Comparison of ENCODE assay signal across 37 cellular contexts in the genomic region with DNA sequence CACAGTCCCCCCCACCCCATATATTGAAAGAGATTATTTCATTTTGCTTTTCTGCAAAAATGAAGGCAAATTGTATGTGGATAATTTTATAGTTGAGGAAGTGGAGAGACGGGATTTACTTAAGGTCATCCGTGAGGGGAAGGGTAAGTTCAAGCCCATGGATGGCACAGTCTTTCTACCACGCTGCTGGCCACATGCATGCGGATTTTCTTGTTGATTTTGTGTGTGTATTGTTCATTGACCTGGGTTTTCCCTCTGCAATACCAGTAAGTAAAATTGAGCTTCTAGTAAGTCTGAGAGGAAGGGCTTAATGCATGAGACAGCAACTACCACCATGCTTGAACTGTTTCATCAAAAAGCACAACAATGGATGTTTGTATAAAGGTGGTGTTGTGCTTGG.
"Had no signal": no experiment of that assay in that cellular context is flagged by ENCODE, and none has a peak within 500 bp of the region (broad histone marks: within the 10 kb centered on the region; RNA-seq: fewer than 3 reads in every experiment).

No MANE protein-coding gene starts in this region.

- H3K9me3 ChIP-seq: adrenal gland, body of pancreas, breast epithelium had no signal

- H3K4me3 Mint-ChIP-seq: activated CD4-positive, alpha-beta memory T cell treated with anti-CD3 and anti-CD28 coated beads, Interleukin-2, amount 10 ng/mL, durations not matched to agents 7 days and 5 days; activated CD4-positive, alpha-beta T cell treated with anti-CD3 and anti-CD28 coated beads for 36 hours; activated CD4-positive, alpha-beta T cell treated with anti-CD3 and anti-CD28 coated beads, Interleukin-2, amount 10 ng/mL, durations not matched to agents 7 days and 5 days; activated CD8-positive, alpha-beta T cell treated with anti-CD3 and anti-CD28 coated beads, Interleukin-2, amount 10 ng/mL, durations not matched to agents 7 days and 5 days; activated naive CD4-positive, alpha-beta T cell treated with anti-CD3 and anti-CD28 coated beads for 36 hours; activated naive CD8-positive, alpha-beta T cell treated with anti-CD3 and anti-CD28 coated beads for 36 hours; activated T-cell treated with anti-CD3 and anti-CD28 coated beads, Interleukin-2, amount 50 U/mL, for 4 hours; activated T-cell treated with anti-CD3 and anti-CD28 coated beads, Interleukin-2, amount 50 U/mL, for 72 hours; activated T-helper 1 cell treated with anti-CD3 and anti-CD28 coated beads, Interleukin-12 subunit alpha, Interleukin-12 subunit beta, Interleukin-2, Interleukin-4 antibody, amounts not matched to agents 30 ng/mL and 10 ng/mL and 1 ng/mL, durations not matched to agents 14 hours and 24 hours and 36 hours; activated T-helper 17 cell treated with anti-CD3 and anti-CD28 coated beads, Interleukin-2, amount 50 U/mL, for 72 hours; T-helper 1 cell treated with Interleukin-12 subunit alpha and Interleukin-12 subunit beta and Interleukin-4 antibody, amounts not matched to agents 30 μg/mL and 1 μg/mL, for 36 hours; T-helper 2 cell treated with Interferon-gamma antibody and Interleukin-4, amounts not matched to agents 5 μg/mL and 100 μg/mL, for 36 hours; WTC11 had no signal

- H3K36me3 Mint-ChIP-seq: activated naive CD4-positive, alpha-beta T cell treated with anti-CD3 and anti-CD28 coated beads, Interleukin-2, amount 50 U/mL, for 72 hours; activated naive CD8-positive, alpha-beta T cell treated with anti-CD3 and anti-CD28 coated beads for 36 hours; WTC11 had no signal

- H3K9me3 Mint-ChIP-seq: activated CD4-positive, alpha-beta memory T cell treated with anti-CD3 and anti-CD28 coated beads, Interleukin-2, amount 10 ng/mL, durations not matched to agents 7 days and 5 days; activated CD4-positive, alpha-beta T cell treated with anti-CD3 and anti-CD28 coated beads, Interleukin-2, amount 10 ng/mL, durations not matched to agents 7 days and 5 days; activated naive CD4-positive, alpha-beta T cell treated with anti-CD3 and anti-CD28 coated beads for 36 hours; activated naive CD4-positive, alpha-beta T cell treated with anti-CD3 and anti-CD28 coated beads, Interleukin-2, amount 50 U/mL, for 72 hours; activated naive CD8-positive, alpha-beta T cell treated with anti-CD3 and anti-CD28 coated beads for 36 hours; activated T-cell treated with anti-CD3 and anti-CD28 coated beads, Interleukin-2, amount 50 U/mL, for 4 hours; activated T-cell treated with anti-CD3 and anti-CD28 coated beads, Interleukin-2, amount 50 U/mL, for 72 hours; activated T-helper 1 cell treated with anti-CD3 and anti-CD28 coated beads, Interleukin-12 subunit alpha, Interleukin-12 subunit beta, Interleukin-2, Interleukin-4 antibody, amounts not matched to agents 30 ng/mL and 10 ng/mL and 1 ng/mL, durations not matched to agents 14 hours and 24 hours and 36 hours; activated T-helper 17 cell treated with anti-CD3 and anti-CD28 coated beads, Interleukin-2, amount 50 U/mL, for 72 hours; T-helper 1 cell treated with Interleukin-12 subunit alpha and Interleukin-12 subunit beta and Interleukin-4 antibody, amounts not matched to agents 30 μg/mL and 1 μg/mL, for 36 hours; T-helper 2 cell treated with Interferon-gamma antibody and Interleukin-4, amounts not matched to agents 5 μg/mL and 100 μg/mL, for 36 hours; WTC11 had no signal

- H3K4me1 Mint-ChIP-seq: activated T-helper 17 cell treated with anti-CD3 and anti-CD28 coated beads, Interleukin-2, amount 50 U/mL, for 72 hours had no signal

- H3K27ac ChIP-seq: body of pancreas, brain microvascular endothelial cell, breast epithelium, VCaP had no signal

- H3K4me3 ChIP-seq: adrenal gland, body of pancreas, breast epithelium had no signal

- H3K27ac Mint-ChIP-seq: activated CD4-positive, alpha-beta memory T cell treated with anti-CD3 and anti-CD28 coated beads, Interleukin-2, amount 10 ng/mL, durations not matched to agents 7 days and 5 days; activated CD4-positive, alpha-beta T cell treated with anti-CD3 and anti-CD28 coated beads for 36 hours; activated CD4-positive, alpha-beta T cell treated with anti-CD3 and anti-CD28 coated beads, Interleukin-2, amount 10 ng/mL, durations not matched to agents 7 days and 5 days; activated CD8-positive, alpha-beta T cell treated with anti-CD3 and anti-CD28 coated beads, Interleukin-2, amount 10 ng/mL, durations not matched to agents 7 days and 5 days; activated naive CD4-positive, alpha-beta T cell treated with anti-CD3 and anti-CD28 coated beads for 36 hours; activated naive CD4-positive, alpha-beta T cell treated with anti-CD3 and anti-CD28 coated beads, Interleukin-2, amount 50 U/mL, for 72 hours; activated naive CD8-positive, alpha-beta T cell treated with anti-CD3 and anti-CD28 coated beads for 36 hours; activated T-cell treated with anti-CD3 and anti-CD28 coated beads, Interleukin-2, amount 50 U/mL, for 72 hours; activated T-helper 1 cell treated with anti-CD3 and anti-CD28 coated beads, Interleukin-12 subunit alpha, Interleukin-12 subunit beta, Interleukin-2, Interleukin-4 antibody, amounts not matched to agents 30 ng/mL and 10 ng/mL and 1 ng/mL, durations not matched to agents 14 hours and 24 hours and 36 hours; activated T-helper 17 cell treated with anti-CD3 and anti-CD28 coated beads, Interleukin-2, amount 50 U/mL, for 72 hours; T-helper 1 cell treated with Interleukin-12 subunit alpha and Interleukin-12 subunit beta and Interleukin-4 antibody, amounts not matched to agents 30 μg/mL and 1 μg/mL, for 36 hours; T-helper 2 cell treated with Interferon-gamma antibody and Interleukin-4, amounts not matched to agents 5 μg/mL and 100 μg/mL, for 36 hours; WTC11 had no signal

- DNase-seq: activated CD4-positive, alpha-beta memory T cell treated with anti-CD3 and anti-CD28 coated beads, Interleukin-2, amount 10 ng/mL, durations not matched to agents 7 days and 5 days; activated CD4-positive, alpha-beta T cell treated with anti-CD3 and anti-CD28 coated beads for 1 hour; activated CD4-positive, alpha-beta T cell treated with anti-CD3 and anti-CD28 coated beads for 36 hours; activated CD4-positive, alpha-beta T cell treated with anti-CD3 and anti-CD28 coated beads for 48 hours; activated CD4-positive, alpha-beta T cell treated with anti-CD3 and anti-CD28 coated beads, Interleukin-2, amount 10 ng/mL, durations not matched to agents 7 days and 5 days; activated CD4-positive, alpha-beta T cell treated with anti-CD3 and anti-CD28 coated beads, Interleukin-2, amount 50 U/mL, for 48 hours; activated CD4-positive, CD25-positive, alpha-beta regulatory T cell; activated CD8-positive, alpha-beta memory T cell treated with anti-CD3 and anti-CD28 coated beads, Interleukin-2, amount 50 U/mL, for 4 hours; activated CD8-positive, alpha-beta T cell treated with anti-CD3 and anti-CD28 coated beads, Interleukin-2, amount 10 ng/mL, durations not matched to agents 7 days and 5 days; activated effector memory CD4-positive, alpha-beta T cell treated with anti-CD3 and anti-CD28 coated beads, Interleukin-2, amount 50 U/mL, for 16 hours; activated gamma-delta T cell treated with Interleukin-2 at 50 U/mL for 16 hours; activated naive CD4-positive, alpha-beta T cell; activated naive CD4-positive, alpha-beta T cell treated with anti-CD3 and anti-CD28 coated beads for 36 hours; activated naive CD4-positive, alpha-beta T cell treated with anti-CD3 and anti-CD28 coated beads, Interleukin-2, amount 50 U/mL, for 16 hours; activated naive CD8-positive, alpha-beta T cell treated with anti-CD3 and anti-CD28 coated beads for 36 hours; activated T-cell treated with anti-CD3 and anti-CD28 coated beads for 4 hours; activated T-cell treated with anti-CD3 and anti-CD28 coated beads, Interleukin-2, amount 50 U/mL, for 1 hour; activated T-cell treated with anti-CD3 and anti-CD28 coated beads, Interleukin-2, amount 50 U/mL, for 4 hours; activated T-cell treated with anti-CD3 and anti-CD28 coated beads, Interleukin-2, amount 50 U/mL, for 72 hours; amniotic stem cell; aorta; body of pancreas; brain microvascular endothelial cell; central memory CD4-positive, alpha-beta T cell; T-helper 1 cell; T-helper 2 cell; T-helper 9 cell had no signal

- ATAC-seq: activated CD4-positive, alpha-beta T cell treated with anti-CD3 and anti-CD28 coated beads for 36 hours; activated CD4-positive, CD25-positive, alpha-beta regulatory T cell treated with anti-CD3 and anti-CD28 coated beads, Interleukin-2, amount 50 U/mL, for 24 hours; activated CD8-positive, alpha-beta T cell treated with anti-CD3 and anti-CD28 coated beads, Interleukin-2, amount 10 ng/mL, durations not matched to agents 7 days and 5 days; activated naive CD4-positive, alpha-beta T cell treated with anti-CD3 and anti-CD28 coated beads, Interleukin-2, amount 50 U/mL, for 72 hours; activated T-cell treated with anti-CD3 and anti-CD28 coated beads, Interleukin-2, amount 50 U/mL, for 4 hours; activated T-cell treated with anti-CD3 and anti-CD28 coated beads, Interleukin-2, amount 50 U/mL, for 72 hours; activated T-helper 17 cell treated with anti-CD3 and anti-CD28 coated beads, Interleukin-2, amount 50 U/mL, for 72 hours; body of pancreas; WTC11 had no signal

- H3K27me3 Mint-ChIP-seq: activated naive CD8-positive, alpha-beta T cell treated with anti-CD3 and anti-CD28 coated beads for 36 hours; activated T-helper 17 cell treated with anti-CD3 and anti-CD28 coated beads, Interleukin-2, amount 50 U/mL, for 72 hours had no signal

- H3K27me3 ChIP-seq: adrenal gland, body of pancreas, breast epithelium had no signal

- H3K36me3 ChIP-seq: adrenal gland, brain microvascular endothelial cell, breast epithelium had no signal
